Comparison of ENCODE assay signal across 14 cellular contexts in the genomic region with DNA sequence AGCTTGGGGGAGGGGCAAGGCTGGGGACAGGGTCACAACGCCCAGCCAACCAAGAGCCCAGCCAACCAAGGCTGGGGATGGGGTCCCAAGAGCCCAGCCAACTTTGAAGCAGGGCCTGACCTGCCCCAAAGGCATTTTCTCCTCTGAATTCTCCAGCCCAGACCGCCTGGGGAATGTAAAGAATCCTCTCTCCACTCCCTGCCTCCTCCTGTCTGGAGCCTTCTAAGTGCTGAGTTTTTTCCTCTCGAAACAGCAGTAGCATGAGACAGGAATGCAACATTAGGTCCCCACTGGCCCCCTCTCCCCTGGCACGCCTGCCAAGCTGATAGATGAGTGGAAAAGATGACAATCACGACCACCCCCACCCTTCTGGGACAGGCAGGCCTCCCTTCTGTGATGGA. TPM values are rescaled to one million over a fixed set of nuclear protein-coding genes. Genes with fewer than 3 reads are reported as not detected.
DNase-seq lines count a peak whose midpoint lies in the region; ATAC-seq, FAIRE-seq and TF ChIP-seq lines count a peak whose summit lies in the region.
"Had no signal": no experiment of that assay in that cellular context is flagged by ENCODE, and none has a peak within 500 bp of the region (broad histone marks: within the 10 kb centered on the region; RNA-seq: fewer than 3 reads in every experiment).

No MANE protein-coding gene starts in this region.

- peak; percentile 36 for ATAC-seq in activated naive CD8-positive, alpha-beta T cell treated with anti-CD3 and anti-CD28 coated beads, Interleukin-2, amount 50 U/mL, for 24 hours
- peak; percentile 74 to 78 for ATAC-seq in lower lobe of right lung
- ATAC-seq in HG03025 (IDR thresholded peaks at IDR 0.05; ENCODE audit: low FRiP score, unreplicated experiment) = no peak
- no peak for ATAC-seq in HG02973 (IDR thresholded peaks at IDR 0.05; ENCODE audit: unreplicated experiment)
- ATAC-seq: activated T-cell treated with anti-CD3 and anti-CD28 coated beads, Interleukin-2, amount 50 U/mL, for 4 hours had no signal

- no peak for DNase-seq in activated naive CD8-positive, alpha-beta T cell treated with anti-CD3 and anti-CD28 coated beads, Interleukin-2, amount 50 U/mL, for 24 hours
- DNase-seq in activated naive CD8-positive, alpha-beta T cell treated with anti-CD3 and anti-CD28 coated beads for 36 hours = no peak
- DNase-seq in coronary artery (ENCODE audit: low spot score) = no peak
- no peak for DNase-seq in lower lobe of right lung
- no peak for DNase-seq in type B pancreatic cell (ENCODE audit: extremely low spot score, unreplicated experiment)
- no peak for DNase-seq in GM12891 (ENCODE audit: insufficient read length, low spot score)
- DNase-seq: activated T-cell treated with anti-CD3 and anti-CD28 coated beads, Interleukin-2, amount 50 U/mL, for 4 hours; cortex of kidney; DND-41; occipital lobe; transverse colon had no signal

- TF ChIP-seq CTCF in coronary artery (IDR thresholded peaks at IDR 0.05) (no peak), lower lobe of right lung (IDR thresholded peaks at IDR 0.05) (no peak), type B pancreatic cell (conservative IDR thresholded peaks at IDR 0.05) (no peak)

- no peaks in the 10 kb centered on the region for H3K27me3 ChIP-seq in lower lobe of right lung (ENCODE audit: low read depth)
- H3K27me3 ChIP-seq: transverse colon had no signal

- intact Hi-C loops in lower lobe of right lung (cut with DNase I) = no loop called here

- H3K4me1 ChIP-seq in lower lobe of right lung = peaks cover 53% of the 10 kb centered on the region

- no peak overlapping the region for H3K27ac Mint-ChIP-seq in activated naive CD8-positive, alpha-beta T cell treated with anti-CD3 and anti-CD28 coated beads, Interleukin-2, amount 50 U/mL, for 24 hours
- H3K27ac Mint-ChIP-seq in activated naive CD8-positive, alpha-beta T cell treated with anti-CD3 and anti-CD28 coated beads for 36 hours = no peak overlapping the region
- peak overlapping the region; percentile 31 for H3K27ac Mint-ChIP-seq in type B pancreatic cell

- H3K9me3 Mint-ChIP-seq in activated naive CD8-positive, alpha-beta T cell treated with anti-CD3 and anti-CD28 coated beads, Interleukin-2, amount 50 U/mL, for 24 hours = no peaks in the 10 kb centered on the region
- H3K9me3 Mint-ChIP-seq in activated naive CD8-positive, alpha-beta T cell treated with anti-CD3 and anti-CD28 coated beads for 36 hours = no peaks in the 10 kb centered on the region
- peaks cover 6% of the 10 kb centered on the region for H3K9me3 Mint-ChIP-seq in type B pancreatic cell
- H3K9me3 Mint-ChIP-seq: activated T-cell treated with anti-CD3 and anti-CD28 coated beads, Interleukin-2, amount 50 U/mL, for 4 hours had no signal

- no peak overlapping the region for H3K4me3 Mint-ChIP-seq in activated naive CD8-positive, alpha-beta T cell treated with anti-CD3 and anti-CD28 coated beads, Interleukin-2, amount 50 U/mL, for 24 hours
- H3K4me3 Mint-ChIP-seq in activated naive CD8-positive, alpha-beta T cell treated with anti-CD3 and anti-CD28 coated beads for 36 hours = no peak overlapping the region
- no peak overlapping the region for H3K4me3 Mint-ChIP-seq in type B pancreatic cell
- H3K4me3 Mint-ChIP-seq: activated T-cell treated with anti-CD3 and anti-CD28 coated beads, Interleukin-2, amount 50 U/mL, for 4 hours had no signal

- peaks cover 31% of the 10 kb centered on the region for H3K36me3 ChIP-seq in lower lobe of right lung
- H3K36me3 ChIP-seq: transverse colon had no signal

- H3K4me1 Mint-ChIP-seq in activated naive CD8-positive, alpha-beta T cell treated with anti-CD3 and anti-CD28 coated beads, Interleukin-2, amount 50 U/mL, for 24 hours = no peaks in the 10 kb centered on the region
- H3K4me1 Mint-ChIP-seq in activated naive CD8-positive, alpha-beta T cell treated with anti-CD3 and anti-CD28 coated beads for 36 hours = no peaks in the 10 kb centered on the region
- peaks cover 30% of the 10 kb centered on the region for H3K4me1 Mint-ChIP-seq in type B pancreatic cell (ENCODE audit: unreplicated experiment)

- no peak for TF ChIP-seq POLR2A in GM12891 (IDR thresholded peaks at IDR 0.05; ENCODE audit: low read depth, low read length)

- FAIRE-seq in GM12891 (lab: Jason Lieb, UNC) = no peak

- peak overlapping the region; percentile 13 for H3K4me3 ChIP-seq in coronary artery
- H3K4me3 ChIP-seq in lower lobe of right lung = no peak overlapping the region
- H3K4me3 ChIP-seq: transverse colon had no signal

- H3K36me3 Mint-ChIP-seq in activated naive CD8-positive, alpha-beta T cell treated with anti-CD3 and anti-CD28 coated beads, Interleukin-2, amount 50 U/mL, for 24 hours (ENCODE audit: low read depth) = peaks cover 7% of the 10 kb centered on the region
- H3K36me3 Mint-ChIP-seq in activated naive CD8-positive, alpha-beta T cell treated with anti-CD3 and anti-CD28 coated beads for 36 hours = peaks cover 16% of the 10 kb centered on the region
- peaks cover 70% of the 10 kb centered on the region for H3K36me3 Mint-ChIP-seq in type B pancreatic cell

- H3K27me3 Mint-ChIP-seq in activated naive CD8-positive, alpha-beta T cell treated with anti-CD3 and anti-CD28 coated beads, Interleukin-2, amount 50 U/mL, for 24 hours = no peaks in the 10 kb centered on the region
- no peaks in the 10 kb centered on the region for H3K27me3 Mint-ChIP-seq in activated naive CD8-positive, alpha-beta T cell treated with anti-CD3 and anti-CD28 coated beads for 36 hours
- H3K27me3 Mint-ChIP-seq in type B pancreatic cell = no peaks in the 10 kb centered on the region

- H3K9me3 ChIP-seq in lower lobe of right lung = peaks cover 5% of the 10 kb centered on the region
- H3K9me3 ChIP-seq: transverse colon had no signal

- H3K27ac ChIP-seq in coronary artery (peak overlapping the region; percentile 95 to 96), lower lobe of right lung (peak overlapping the region; percentile 81)
- H3K27ac ChIP-seq: 22Rv1 had no signal

TF ChIP-seq in GM12891, 5 proteins besides CTCF, POLR2A, EP300 and RAD21:
- TF ChIP-seq SPI1 (IDR thresholded peaks at IDR 0.05; ENCODE audit: low read depth, low read length) = no peak

RNA-seq across cellular contexts. Expression of a gene that starts 17.0 kb away (rescaled TPM):
- total RNA-seq in activated naive CD8-positive, alpha-beta T cell treated with anti-CD3 and anti-CD28 coated beads for 36 hours = 1 to 10 TPM; 5.8 to 6.7 TPM
- 101 TPM for total RNA-seq in lower lobe of right lung
- 42.1 and 62.5 TPM in 2 replicates for total RNA-seq in type B pancreatic cell (ENCODE audit: low replicate concordance)
- polyA plus RNA-seq in GM12891 (2012; ENCODE audit: low read depth, missing spikeins) = 1.2 TPM

Comparison
In these comparisons a context has a peak if more than half of its experiments do, and no peak if none do; other contexts are left out.
1. ATAC-seq: peak in activated naive CD8-positive, alpha-beta T cell treated with anti-CD3 and anti-CD28 coated beads, Interleukin-2, amount 50 U/mL, for 24 hours (single experiment) and lower lobe of right lung (2 of 2); none in HG03025 (single experiment) and HG02973 (single experiment).